ENCODE assay signal across 25 cellular contexts in the genomic region with DNA sequence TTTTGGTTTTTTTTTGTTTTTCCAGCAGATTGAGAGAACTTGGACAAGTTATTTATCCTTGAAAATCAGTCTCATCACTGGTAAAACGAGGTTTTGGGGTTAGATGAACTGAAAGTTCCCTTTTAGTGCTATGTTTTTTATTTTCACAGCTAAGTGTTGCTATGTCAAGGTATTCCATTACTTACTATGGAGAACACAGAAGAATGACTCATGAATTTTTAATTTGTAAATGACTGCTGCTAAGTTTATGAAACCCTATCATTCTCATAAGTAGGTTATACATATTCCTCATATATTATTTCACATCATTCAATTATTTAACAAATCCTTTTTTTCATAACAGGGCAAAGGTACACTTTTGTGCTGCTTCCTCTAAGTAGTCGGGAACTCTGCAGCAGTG.
"Had no signal": no experiment of that assay in that cellular context is flagged by ENCODE, and none has a peak within 500 bp of the region (broad histone marks: within the 10 kb centered on the region; RNA-seq: fewer than 3 reads in every experiment).

No MANE protein-coding gene starts in this region.

- DNase-seq: activated CD4-positive, alpha-beta T cell treated with anti-CD3 and anti-CD28 coated beads for 1 hour; activated gamma-delta T cell treated with Interleukin-2 at 50 U/mL for 16 hours; activated T-cell treated with anti-CD3 and anti-CD28 coated beads, Interleukin-2, amount 50 U/mL, for 1 hour; adrenal gland; dorsolateral prefrontal cortex; esophagus squamous epithelium; gastrocnemius medialis; islet precursor cell; left cardiac atrium; mesendoderm; naive B cell; stimulated activated CD4-positive, alpha-beta T cell treated with anti-CD3 and anti-CD28 coated beads, Interleukin-15, amount 100 ng/mL, for 24 hours; stomach; T-helper 9 cell had no signal

- FAIRE-seq: colon had no signal

- H3K4me1 Mint-ChIP-seq: neural crest cell had no signal

- H3K4me1 ChIP-seq: adrenal gland, ascending aorta, tibial nerve, vagina had no signal

- H3K4me2 ChIP-seq: smooth muscle cell had no signal

- H3K9me3 ChIP-seq: adrenal gland, ascending aorta, esophagus squamous epithelium, gastrocnemius medialis, stomach, suprapubic skin, tibial nerve, vagina had no signal

- H3K27ac ChIP-seq: adrenal gland, ascending aorta, dorsolateral prefrontal cortex, esophagus squamous epithelium, gastrocnemius medialis, suprapubic skin, tibial nerve, vagina had no signal

- H3K27me3 Mint-ChIP-seq: activated naive CD8-positive, alpha-beta T cell; central memory CD8-positive, alpha-beta T cell; stimulated activated memory B cell treated with anti-CD40 and anti-IgM and Interleukin-4, amounts not matched to agents 10 μg/mL and 1 μg/mL and 100 μg/mL, for 72 hours had no signal

- H3K4me3 Mint-ChIP-seq: activated naive CD8-positive, alpha-beta T cell; central memory CD8-positive, alpha-beta T cell; naive B cell; neural crest cell; stimulated activated memory B cell treated with anti-CD40 and anti-IgM and Interleukin-4, amounts not matched to agents 10 μg/mL and 1 μg/mL and 100 μg/mL, for 72 hours had no signal

- ATAC-seq: gastrocnemius medialis; left cardiac atrium; sciatic nerve; stimulated activated memory B cell treated with anti-CD40 and anti-IgM and Interleukin-4, amounts not matched to agents 10 μg/mL and 1 μg/mL and 100 μg/mL, for 72 hours had no signal

- H3K36me3 ChIP-seq: adrenal gland, ascending aorta, esophagus squamous epithelium, gastrocnemius medialis, stomach, suprapubic skin, tibial nerve, vagina had no signal

- H3K9me3 Mint-ChIP-seq: central memory CD8-positive, alpha-beta T cell; naive B cell; neural crest cell; stimulated activated memory B cell treated with anti-CD40 and anti-IgM and Interleukin-4, amounts not matched to agents 10 μg/mL and 1 μg/mL and 100 μg/mL, for 72 hours had no signal

- H3K27me3 ChIP-seq: adrenal gland, ascending aorta, dorsolateral prefrontal cortex, esophagus squamous epithelium, gastrocnemius medialis, stomach, suprapubic skin, tibial nerve, vagina had no signal

- H3K4me3 ChIP-seq: adrenal gland, ascending aorta, dorsolateral prefrontal cortex, esophagus squamous epithelium, gastrocnemius medialis, smooth muscle cell, stomach, suprapubic skin, tibial nerve, vagina had no signal

- H3K36me3 Mint-ChIP-seq: activated naive CD8-positive, alpha-beta T cell; naive B cell; stimulated activated memory B cell treated with anti-CD40 and anti-IgM and Interleukin-4, amounts not matched to agents 10 μg/mL and 1 μg/mL and 100 μg/mL, for 72 hours had no signal
